1 cellular context compared by ENCODE assay signal in the genomic region with DNA sequence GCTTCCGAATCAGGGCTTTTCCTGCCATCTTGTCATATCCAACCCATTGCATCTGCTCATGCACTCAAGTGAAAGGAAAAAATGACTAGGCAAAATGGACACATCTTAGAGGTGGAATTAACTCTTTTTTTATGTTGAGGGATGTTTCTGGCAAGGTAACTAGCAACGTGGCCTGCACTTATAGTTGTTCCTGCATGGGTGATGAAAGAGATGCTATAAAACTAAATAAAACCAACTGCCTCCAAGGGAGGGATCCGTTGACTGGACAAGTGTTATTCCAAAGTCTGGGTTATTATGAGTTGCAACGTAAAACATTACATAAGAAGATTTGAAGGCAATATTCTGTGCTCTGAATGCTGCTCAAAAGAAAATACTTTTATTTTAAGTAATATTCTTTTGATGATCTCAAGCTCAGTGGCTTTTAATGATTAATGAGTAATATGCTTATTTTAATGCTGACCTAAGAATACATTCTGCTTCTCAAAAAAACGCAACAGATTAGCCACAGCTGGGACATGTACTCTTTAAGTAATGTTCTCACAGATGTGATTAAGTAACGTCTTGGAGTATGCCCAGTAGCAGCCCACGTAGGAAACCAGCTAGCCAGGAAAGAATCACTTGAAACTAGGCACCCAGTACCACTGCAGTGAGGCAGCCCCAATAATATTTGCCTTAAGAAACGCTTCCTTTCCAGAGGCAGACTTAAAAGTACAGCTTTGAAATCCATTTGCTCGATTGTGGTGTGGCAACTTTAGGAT.
TF ChIP-seq lines count a peak whose summit lies in the region.

No MANE protein-coding gene starts in this region.

TF ChIP-seq in K562, 482 proteins besides CTCF, POLR2A, EP300 and RAD21:
- TF ChIP-seq, protein P1, sequence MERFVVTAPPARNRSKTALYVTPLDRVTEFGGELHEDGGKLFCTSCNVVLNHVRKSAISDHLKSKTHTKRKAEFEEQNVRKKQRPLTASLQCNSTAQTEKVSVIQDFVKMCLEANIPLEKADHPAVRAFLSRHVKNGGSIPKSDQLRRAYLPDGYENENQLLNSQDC (CRISPR knock-in tag; IDR thresholded peaks at IDR 0.05), result no peak
- TF ChIP-seq RBM22 (IDR thresholded peaks at IDR 0.05; ENCODE audit: low read depth, low read length, poor library complexity, severe bottlenecking), result peak; percentile 42
